20 cellular contexts compared by ENCODE assay signal in the genomic region with DNA sequence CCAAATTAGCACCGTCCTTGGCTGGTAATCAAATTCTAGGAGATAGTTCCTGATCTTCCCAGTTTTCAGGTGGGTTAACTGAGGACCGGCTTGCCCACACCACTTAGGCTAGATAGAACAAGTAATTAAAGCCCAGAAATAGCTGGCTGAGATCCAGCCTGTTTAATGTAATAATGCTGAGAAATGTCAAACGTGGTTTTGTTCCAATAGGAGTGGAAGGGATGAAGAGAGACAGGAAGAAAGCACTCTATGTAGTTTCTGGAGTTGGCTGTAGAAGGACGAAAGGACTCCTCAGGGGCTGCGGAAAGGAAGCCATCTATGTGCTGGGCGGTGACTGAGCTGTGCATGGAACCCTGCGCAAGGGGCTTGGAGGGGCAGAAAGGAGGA. TPM values are rescaled to one million over a fixed set of nuclear protein-coding genes. Genes with fewer than 3 reads are reported as not detected.
DNase-seq lines count a peak whose midpoint lies in the region; ATAC-seq and TF ChIP-seq lines count a peak whose summit lies in the region.
"Had no signal": no experiment of that assay in that cellular context is flagged by ENCODE, and none has a peak within 500 bp of the region (broad histone marks: within the 10 kb centered on the region; RNA-seq: fewer than 3 reads in every experiment).

No MANE protein-coding gene starts in this region.

- H3K27me3 ChIP-seq in fibroblast of lung (ENCODE audit: control insufficient read depth, insufficient read depth, low read length), result no peaks in the 10 kb centered on the region
- H3K27me3 ChIP-seq in skeletal muscle tissue (ENCODE audit: control insufficient read depth in 3 of 3, insufficient read depth in 3 of 3, low read length in 3 of 3), result peaks cover 0 to 3% (median 0%) of the 10 kb centered on the region in 3 donors
- no peaks in the 10 kb centered on the region for H3K27me3 ChIP-seq in PC-3 (ENCODE audit: low read length)
- H3K27me3 ChIP-seq: ovary, right lobe of liver had no signal

- H3K9me3 ChIP-seq in SK-N-MC (ENCODE audit: low read depth, low read length) (no peaks in the 10 kb centered on the region), fibroblast of lung (ENCODE audit: control insufficient read depth, insufficient read depth, low read depth, low read length) (no peaks in the 10 kb centered on the region), skeletal muscle tissue (ENCODE audit: control insufficient read depth in 3 of 3, low read length in 3 of 3) (no peaks in the 10 kb centered on the region), PC-3 (ENCODE audit: low read length) (no peaks in the 10 kb centered on the region)
- H3K9me3 ChIP-seq: ovary, right lobe of liver had no signal

- H3K36me3 ChIP-seq in SK-N-MC (ENCODE audit: insufficient read depth, low read length) (no peaks in the 10 kb centered on the region), fibroblast of lung (ENCODE audit: control insufficient read depth, insufficient read depth, low read length) (no peaks in the 10 kb centered on the region), skeletal muscle tissue (ENCODE audit: control insufficient read depth in 3 of 3, insufficient read depth in 3 of 3, low read length in 3 of 3) (no peaks in the 10 kb centered on the region), PC-3 (ENCODE audit: low read depth, low read length) (no peaks in the 10 kb centered on the region)
- H3K36me3 ChIP-seq: ovary, right lobe of liver had no signal

- no peak for ATAC-seq in PC-3
- ATAC-seq in HG03095 (IDR thresholded peaks at IDR 0.05; ENCODE audit: unreplicated experiment), result no peak
- ATAC-seq: right lobe of liver had no signal

- H2AFZ ChIP-seq in fibroblast of lung (ENCODE audit: low read length) (no peak overlapping the region), PC-3 (ENCODE audit: low read length) (no peak overlapping the region)

- intact Hi-C loops in PC-3 (cut with micrococcal nuclease), result no loop called here

- H3K4me2 ChIP-seq in fibroblast of lung (ENCODE audit: extremely low read depth, insufficient read depth, low read length) (no peak overlapping the region), PC-3 (ENCODE audit: low read length) (no peak overlapping the region)

- POLR2A ChIA-PET in PC-3 (lab: Charles Lee; ENCODE audit: unreplicated experiment), result no interaction called here

- H3K9ac ChIP-seq in SK-N-MC (ENCODE audit: insufficient read length) (peak overlapping the region; percentile 29), fibroblast of lung (ENCODE audit: insufficient read depth, low read length) (no peak overlapping the region), skeletal muscle tissue (ENCODE audit: low read depth in 1 of 3, low read length in 3 of 3) (peak overlapping the region in 1 of 3 donors; percentile 1), PC-3 (ENCODE audit: low read length) (no peak overlapping the region)

- H4K20me1 ChIP-seq in fibroblast of lung (ENCODE audit: control insufficient read depth, extremely low read depth, insufficient read depth, low read length) (no peaks in the 10 kb centered on the region), PC-3 (ENCODE audit: low read length) (no peaks in the 10 kb centered on the region)

- H3K4me1 ChIP-seq in fibroblast of lung (ENCODE audit: control insufficient read depth, extremely low read depth, insufficient read depth, low read length), result peaks cover 46% of the 10 kb centered on the region
- peaks cover 24 to 40% (median 38%) of the 10 kb centered on the region in 3 donors for H3K4me1 ChIP-seq in skeletal muscle tissue (ENCODE audit: control insufficient read depth in 3 of 3, insufficient read depth in 3 of 3, low read length in 3 of 3)
- peaks cover 3% of the 10 kb centered on the region; the same call in 1 of the 2 replicates for H3K4me1 ChIP-seq in PC-3 (ENCODE audit: insufficient read depth, low read length)
- H3K4me1 ChIP-seq: right lobe of liver had no signal

- peak; percentile 35 for DNase-seq in NCI-H1694 (lab: John Stamatoyannopoulos, UW)
- no peak for DNase-seq in NCI-H1694 treated with DMSO at 0.1 percent for 48 hours (lab: John Stamatoyannopoulos, UW)
- no peak for DNase-seq in SK-N-MC (ENCODE audit: low read depth, low spot score)
- peak in 1 of 2 donors; percentile 46 for DNase-seq in fibroblast of lung (ENCODE audit: low read depth in 2 of 2)
- DNase-seq in PC-3, result no peak
- DNase-seq in activated gamma-delta T cell (lab: John Stamatoyannopoulos, UW), result no peak
- DNase-seq: activated naive CD8-positive, alpha-beta T cell treated with anti-CD3 and anti-CD28 coated beads for 36 hours; C1 segment of cervical spinal cord; GDM1; H9; NCI-H2029; NCI-H510A; ovary; right lobe of liver; stimulated activated CD4-positive, alpha-beta T cell treated with anti-CD3 and anti-CD28 coated beads, Interleukin-2, amount 100 ng/mL, for 24 hours; SW 1271 had no signal

- H3K27ac ChIP-seq in SK-N-MC (peak overlapping the region; percentile 68), fibroblast of lung (ENCODE audit: insufficient read depth, low read length) (peak overlapping the region; percentile 26), skeletal muscle tissue (ENCODE audit: low read depth, low read length) (peak overlapping the region; percentile 9), PC-3 (ENCODE audit: low read length) (no peak overlapping the region)
- H3K27ac ChIP-seq: 22Rv1, coronary artery, ovary, right lobe of liver had no signal

- no TSS peak for BruUV-seq in PC-3 (replicated peaks; lab: Mats Ljungman, UMichigan)

- H3K9me2 ChIP-seq in PC-3 (replicated peaks; ENCODE audit: low read length), result no peaks in the 10 kb centered on the region

- 0 out of 2 replicates have a peak overlapping the region, but pooled peaks have one; percentile 11 for H3K4me3 ChIP-seq in SK-N-MC
- H3K4me3 ChIP-seq in fibroblast of lung (replicated peaks in 1 of 4; ENCODE audit: control extremely low read depth in 1 of 4, insufficient read depth in 1 of 4, low read depth in 3 of 4, low read length in 4 of 4), result no peak overlapping the region
- H3K4me3 ChIP-seq in skeletal muscle tissue (ENCODE audit: low read length in 3 of 3), result no peak overlapping the region
- H3K4me3 ChIP-seq in PC-3 (ENCODE audit: low read length), result no peak overlapping the region
- H3K4me3 ChIP-seq: coronary artery, ovary, right lobe of liver had no signal

- TF ChIP-seq CTCF in fibroblast of lung (conservative IDR thresholded peaks at IDR 0.05 in 1 of 2, IDR thresholded peaks at IDR 0.05 in 1 of 2; ENCODE audit: low read depth in 1 of 2, low read length in 2 of 2), result no peak
- TF ChIP-seq CTCF in PC-3 (conservative IDR thresholded peaks at IDR 0.05; ENCODE audit: low read depth, low read length), result no peak

- H3K79me2 ChIP-seq in fibroblast of lung (ENCODE audit: control insufficient read depth, insufficient read depth, low read length), result peaks cover 60% of the 10 kb centered on the region
- no peaks in the 10 kb centered on the region for H3K79me2 ChIP-seq in PC-3 (ENCODE audit: low read length)

- no peaks in the 10 kb centered on the region for H3F3A ChIP-seq in PC-3 (ENCODE audit: low read length, unreplicated experiment)

- CTCF ChIA-PET in PC-3 (lab: Charles Lee), result no interaction called here

RNA-seq across cellular contexts. Expression of gene NAV1, which starts 18.6 kb away (rescaled TPM):
- total RNA-seq in fibroblast of lung (7.2 and 19.8 TPM in 2 replicates), skeletal muscle tissue (11.0 TPM), PC-3 (2014; rRNA removed) (2.6 and 6.5 TPM in 2 replicates)
- 64.0 and 66.5 TPM in 2 replicates for polyA plus RNA-seq in fibroblast of lung
- 65.3 and 96.6 TPM in 2 replicates for polyA plus RNA-seq in fibroblast of lung (2012)
- 355 and 377 TPM in 2 replicates for polyA minus RNA-seq in fibroblast of lung (ENCODE audit: low replicate concordance)

RNA-seq across cellular contexts. Expression of gene CSRP1, which starts 50.6 kb away (rescaled TPM):
- total RNA-seq in fibroblast of lung (158 and 195 TPM in 2 replicates), skeletal muscle tissue (42.8 TPM), PC-3 (2014; rRNA removed) (147 and 189 TPM in 2 replicates)
- polyA plus RNA-seq in fibroblast of lung, result 438 and 1,081 TPM in 2 replicates
- polyA plus RNA-seq in fibroblast of lung (2012), result 450 and 1,109 TPM in 2 replicates
- polyA minus RNA-seq in fibroblast of lung (ENCODE audit: low replicate concordance), result 886 and 2,174 TPM in 2 replicates
